In the genomic region with DNA sequence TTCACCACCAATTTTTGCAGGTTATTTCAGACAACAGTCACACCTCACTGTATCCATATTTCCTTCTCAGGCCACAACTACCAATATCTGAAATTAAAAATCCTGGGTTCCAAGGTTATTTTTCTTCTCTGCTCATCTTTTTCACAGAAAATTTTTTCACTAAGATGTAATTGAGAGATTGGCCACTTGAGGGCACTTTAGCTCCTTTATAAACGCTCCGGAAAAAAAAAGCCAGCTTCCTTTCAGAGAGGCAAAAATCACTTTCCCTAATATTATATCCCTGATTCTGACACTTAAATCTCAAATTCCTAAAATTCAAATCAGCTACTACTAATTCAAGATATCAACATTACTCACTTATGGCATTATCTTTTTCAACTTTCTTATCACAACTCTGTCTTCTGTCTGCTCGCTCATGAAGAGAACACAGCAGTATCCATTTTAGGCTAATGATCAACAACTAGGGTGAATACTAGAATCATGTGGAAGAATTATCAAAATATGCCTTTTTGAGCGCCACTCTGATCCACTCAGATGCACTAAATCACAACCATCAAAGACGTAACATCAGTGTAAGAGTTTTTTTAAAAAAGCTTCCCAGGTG, we compare ENCODE assay signal across 8 cellular contexts.
DNase-seq lines count a peak whose midpoint lies in the region; ATAC-seq and TF ChIP-seq lines count a peak whose summit lies in the region.

No MANE protein-coding gene starts in this region.

- H3K9me3 Mint-ChIP-seq in WTC11, result no peaks in the 10 kb centered on the region

- H3K4me3 Mint-ChIP-seq in WTC11, result no peak overlapping the region

- POLR2A ChIA-PET in WTC11 (lab: Charles Lee), result interaction anchor here (0.7 kb wide), 1 partner anchor 585 kb away, joined by 3 read pairs; the partner anchor contains the start of genes RO60 and UCHL5

- no peak for ATAC-seq in WTC11
- ATAC-seq in upper lobe of left lung (ENCODE audit: low FRiP score in 2 of 2), result peak in 1 of 2 donors; percentile 45
- ATAC-seq in HG03354 (IDR thresholded peaks at IDR 0.05; ENCODE audit: poor library complexity, severe bottlenecking, unreplicated experiment), result no peak

- WGBS in upper lobe of left lung, 2 donors, result 41 to 47% methylated on average over 5 of the region's 5 CpGs

- no peak overlapping the region for H3K27ac ChIP-seq in upper lobe of left lung

- H3K27me3 ChIP-seq in upper lobe of left lung, result no peaks in the 10 kb centered on the region

- CTCF ChIA-PET in WTC11 (lab: Charles Lee), result interaction anchor here (0.6 to 2.2 kb wide), 10 partner anchors 11 to 647 kb away, joined by 3 to 11 read pairs (median 4); partner anchors contain the start of gene CDC73

- H3K27me3 Mint-ChIP-seq in WTC11 (ENCODE audit: low read depth), result no peaks in the 10 kb centered on the region

- no peaks in the 10 kb centered on the region for H3K36me3 ChIP-seq in upper lobe of left lung

- DNase-seq in NCI-H2196 (lab: John Stamatoyannopoulos, UW; ENCODE audit: unreplicated experiment), result peak; percentile 33
- no peak for DNase-seq in NCI-H2196 treated with DMSO at 0.1 percent for 48 hours (lab: John Stamatoyannopoulos, UW; ENCODE audit: unreplicated experiment)
- DNase-seq in NCI-H1694 (lab: John Stamatoyannopoulos, UW), result peak; percentile 42
- DNase-seq in WTC11 (ENCODE audit: low spot score), result no peak
- peak; percentile 25 for DNase-seq in iris pigment epithelial cell (ENCODE audit: low read depth)
- DNase-seq in upper lobe of left lung, result no peak
- DNase-seq in stimulated activated CD4-positive, alpha-beta T cell treated with anti-CD3 and anti-CD28 coated beads, Interleukin-15, amount 100 ng/mL, for 24 hours, result no peak

- TF ChIP-seq CTCF in WTC11 (IDR thresholded peaks at IDR 0.05), result peak; percentile 39
- peak in 5 of 6 experiments; percentile 36 to 62 (median 54) for TF ChIP-seq CTCF in upper lobe of left lung (IDR thresholded peaks at IDR 0.05)

- H3K4me1 ChIP-seq in upper lobe of left lung, result no peaks in the 10 kb centered on the region

- H3K9me3 ChIP-seq in upper lobe of left lung, result no peaks in the 10 kb centered on the region

- TF ChIP-seq POLR2A in upper lobe of left lung (IDR thresholded peaks at IDR 0.05), result no peak

- H3K36me3 Mint-ChIP-seq in WTC11, result no peaks in the 10 kb centered on the region

- H3K4me3 ChIP-seq in upper lobe of left lung, result no peak overlapping the region

- H3K4me1 Mint-ChIP-seq in WTC11, result no peaks in the 10 kb centered on the region

- no peak overlapping the region for H3K27ac Mint-ChIP-seq in WTC11

- TF ChIP-seq EP300 in upper lobe of left lung (IDR thresholded peaks at IDR 0.05), result no peak

TF ChIP-seq in WTC11, 78 proteins besides CTCF, POLR2A, EP300 and RAD21:
- TF ChIP-seq GABPB1 (CRISPR knock-in tag; IDR thresholded peaks at IDR 0.05) (no peak), RORB (CRISPR knock-in tag; IDR thresholded peaks at IDR 0.05) (no peak), ATF2 (CRISPR knock-in tag; IDR thresholded peaks at IDR 0.05; ENCODE audit: borderline replicate concordance, low read depth) (no peak), EMX1 (CRISPR knock-in tag; IDR thresholded peaks at IDR 0.05) (no peak), ATF6 (CRISPR knock-in tag; IDR thresholded peaks at IDR 0.05) (no peak), NFYB (CRISPR knock-in tag; conservative IDR thresholded peaks at IDR 0.05; ENCODE audit: low read depth) (no peak), OVOL2 (CRISPR knock-in tag; IDR thresholded peaks at IDR 0.05; ENCODE audit: borderline replicate concordance) (no peak), MAX (CRISPR knock-in tag; IDR thresholded peaks at IDR 0.05) (no peak), TP53 (CRISPR knock-in tag; IDR thresholded peaks at IDR 0.05) (no peak), SP1 (CRISPR knock-in tag; conservative IDR thresholded peaks at IDR 0.05) (no peak), ELF4 (CRISPR knock-in tag; IDR thresholded peaks at IDR 0.05; ENCODE audit: low read depth) (no peak), SOX15 (CRISPR knock-in tag; IDR thresholded peaks at IDR 0.05) (no peak), CREM (CRISPR knock-in tag; IDR thresholded peaks at IDR 0.05) (no peak)
- TF ChIP-seq, protein P1, sequence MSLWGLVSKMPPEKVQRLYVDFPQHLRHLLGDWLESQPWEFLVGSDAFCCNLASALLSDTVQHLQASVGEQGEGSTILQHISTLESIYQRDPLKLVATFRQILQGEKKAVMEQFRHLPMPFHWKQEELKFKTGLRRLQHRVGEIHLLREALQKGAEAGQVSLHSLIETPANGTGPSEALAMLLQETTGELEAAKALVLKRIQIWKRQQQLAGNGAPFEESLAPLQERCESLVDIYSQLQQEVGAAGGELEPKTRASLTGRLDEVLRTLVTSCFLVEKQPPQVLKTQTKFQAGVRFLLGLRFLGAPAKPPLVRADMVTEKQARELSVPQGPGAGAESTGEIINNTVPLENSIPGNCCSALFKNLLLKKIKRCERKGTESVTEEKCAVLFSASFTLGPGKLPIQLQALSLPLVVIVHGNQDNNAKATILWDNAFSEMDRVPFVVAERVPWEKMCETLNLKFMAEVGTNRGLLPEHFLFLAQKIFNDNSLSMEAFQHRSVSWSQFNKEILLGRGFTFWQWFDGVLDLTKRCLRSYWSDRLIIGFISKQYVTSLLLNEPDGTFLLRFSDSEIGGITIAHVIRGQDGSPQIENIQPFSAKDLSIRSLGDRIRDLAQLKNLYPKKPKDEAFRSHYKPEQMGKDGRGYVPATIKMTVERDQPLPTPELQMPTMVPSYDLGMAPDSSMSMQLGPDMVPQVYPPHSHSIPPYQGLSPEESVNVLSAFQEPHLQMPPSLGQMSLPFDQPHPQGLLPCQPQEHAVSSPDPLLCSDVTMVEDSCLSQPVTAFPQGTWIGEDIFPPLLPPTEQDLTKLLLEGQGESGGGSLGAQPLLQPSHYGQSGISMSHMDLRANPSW (CRISPR knock-in tag; conservative IDR thresholded peaks at IDR 0.05; ENCODE audit: low read depth), result no peak
- TF ChIP-seq, protein P2, sequence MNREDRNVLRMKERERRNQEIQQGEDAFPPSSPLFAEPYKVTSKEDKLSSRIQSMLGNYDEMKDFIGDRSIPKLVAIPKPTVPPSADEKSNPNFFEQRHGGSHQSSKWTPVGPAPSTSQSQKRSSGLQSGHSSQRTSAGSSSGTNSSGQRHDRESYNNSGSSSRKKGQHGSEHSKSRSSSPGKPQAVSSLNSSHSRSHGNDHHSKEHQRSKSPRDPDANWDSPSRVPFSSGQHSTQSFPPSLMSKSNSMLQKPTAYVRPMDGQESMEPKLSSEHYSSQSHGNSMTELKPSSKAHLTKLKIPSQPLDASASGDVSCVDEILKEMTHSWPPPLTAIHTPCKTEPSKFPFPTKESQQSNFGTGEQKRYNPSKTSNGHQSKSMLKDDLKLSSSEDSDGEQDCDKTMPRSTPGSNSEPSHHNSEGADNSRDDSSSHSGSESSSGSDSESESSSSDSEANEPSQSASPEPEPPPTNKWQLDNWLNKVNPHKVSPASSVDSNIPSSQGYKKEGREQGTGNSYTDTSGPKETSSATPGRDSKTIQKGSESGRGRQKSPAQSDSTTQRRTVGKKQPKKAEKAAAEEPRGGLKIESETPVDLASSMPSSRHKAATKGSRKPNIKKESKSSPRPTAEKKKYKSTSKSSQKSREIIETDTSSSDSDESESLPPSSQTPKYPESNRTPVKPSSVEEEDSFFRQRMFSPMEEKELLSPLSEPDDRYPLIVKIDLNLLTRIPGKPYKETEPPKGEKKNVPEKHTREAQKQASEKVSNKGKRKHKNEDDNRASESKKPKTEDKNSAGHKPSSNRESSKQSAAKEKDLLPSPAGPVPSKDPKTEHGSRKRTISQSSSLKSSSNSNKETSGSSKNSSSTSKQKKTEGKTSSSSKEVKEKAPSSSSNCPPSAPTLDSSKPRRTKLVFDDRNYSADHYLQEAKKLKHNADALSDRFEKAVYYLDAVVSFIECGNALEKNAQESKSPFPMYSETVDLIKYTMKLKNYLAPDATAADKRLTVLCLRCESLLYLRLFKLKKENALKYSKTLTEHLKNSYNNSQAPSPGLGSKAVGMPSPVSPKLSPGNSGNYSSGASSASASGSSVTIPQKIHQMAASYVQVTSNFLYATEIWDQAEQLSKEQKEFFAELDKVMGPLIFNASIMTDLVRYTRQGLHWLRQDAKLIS (CRISPR knock-in tag; IDR thresholded peaks at IDR 0.05; ENCODE audit: borderline replicate concordance), result no peak

Comparison
In these comparisons a context has a peak if more than half of its experiments do, and no peak if none do; other contexts are left out.
1. DNase-seq: peak in NCI-H2196 (single experiment), NCI-H1694 (single experiment) and iris pigment epithelial cell (single experiment); none in NCI-H2196 treated with DMSO at 0.1 percent for 48 hours (single experiment), WTC11 (single experiment), upper lobe of left lung (0 of 2) and stimulated activated CD4-positive, alpha-beta T cell treated with anti-CD3 and anti-CD28 coated beads, Interleukin-15, amount 100 ng/mL, for 24 hours (single experiment).